ENCODE assay signal across 8 cellular contexts in the genomic region with DNA sequence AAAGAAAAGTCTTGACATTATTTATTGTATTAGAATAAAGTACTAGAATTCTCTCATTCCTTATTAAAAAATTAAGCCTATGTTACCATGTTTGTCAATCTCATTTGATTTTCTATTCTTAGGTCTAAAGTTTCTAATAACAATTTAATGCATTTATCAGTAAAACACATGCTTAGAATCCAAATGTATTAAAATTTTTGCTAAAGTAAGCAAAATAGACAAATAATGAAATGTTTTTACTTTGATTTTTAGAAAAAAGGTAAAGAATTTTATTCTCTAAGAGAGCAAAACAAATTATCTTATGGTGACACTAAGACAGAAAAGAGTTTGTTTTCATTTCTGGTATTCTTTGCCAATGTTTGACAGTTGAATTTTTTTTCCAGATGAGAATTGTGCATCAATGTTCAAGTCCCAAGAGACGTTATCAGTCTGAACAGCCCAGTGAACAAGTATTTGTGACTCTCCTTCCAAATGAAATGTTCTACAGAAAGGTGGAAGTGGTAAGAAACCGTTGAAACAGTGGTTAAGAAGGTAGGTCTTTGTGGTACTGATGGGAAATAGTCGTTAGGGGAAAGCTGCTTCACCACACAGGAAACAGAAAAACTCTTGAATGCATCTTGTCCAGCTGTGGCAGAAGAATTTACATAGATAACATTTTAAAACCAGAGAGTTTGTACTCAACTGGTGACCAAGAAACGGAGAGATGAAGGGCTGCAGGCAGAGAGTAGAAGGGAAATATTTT.
DNase-seq lines count a peak whose midpoint lies in the region; ATAC-seq and TF ChIP-seq lines count a peak whose summit lies in the region.

No MANE protein-coding gene starts in this region.

- H3K4me3 Mint-ChIP-seq in central memory CD8-positive, alpha-beta T cell = peak overlapping the region; percentile 15

- H3K36me3 Mint-ChIP-seq in central memory CD8-positive, alpha-beta T cell (ENCODE audit: insufficient read depth) = no peaks in the 10 kb centered on the region

- DNase-seq in GM13976 (ENCODE audit: low spot score) (peak; percentile 37), DMS53 treated with DMSO at 0.1 percent for 48 hours (lab: John Stamatoyannopoulos, UW; ENCODE audit: unreplicated experiment) (no peak), NCI-H2227 (lab: John Stamatoyannopoulos, UW; ENCODE audit: unreplicated experiment) (no peak), esophagus squamous epithelium (lab: John Stamatoyannopoulos, UW) (no peak), foreskin keratinocyte (no peak)
- DNase-seq in central memory CD8-positive, alpha-beta T cell (ENCODE audit: low spot score in 2 of 2) = no peak

- ATAC-seq in GM21529 (IDR thresholded peaks at IDR 0.05; ENCODE audit: unreplicated experiment) (peak; percentile 99), foreskin keratinocyte (no peak)
- peak; percentile 72 for ATAC-seq in central memory CD8-positive, alpha-beta T cell (replicated peaks; ENCODE audit: extremely low read depth, poor library complexity, severe bottlenecking)

- H3K27me3 ChIP-seq in KMS-11 (ENCODE audit: insufficient read depth, low read depth) (no peaks in the 10 kb centered on the region), esophagus squamous epithelium (no peaks in the 10 kb centered on the region), foreskin keratinocyte (peaks cover 4% of the 10 kb centered on the region)

- H3K36me3 ChIP-seq in KMS-11 (ENCODE audit: insufficient read depth) (no peaks in the 10 kb centered on the region), esophagus squamous epithelium (no peaks in the 10 kb centered on the region)

- H2AFZ ChIP-seq in KMS-11 (ENCODE audit: low read depth) = no peak overlapping the region

- in situ Hi-C loops in GM13976 (cut with MboI; ENCODE audit: low sequenced_read_pairs, unreplicated experiment) = no loop called here

- no peaks in the 10 kb centered on the region; the same call in 1 of the 2 replicates for H4K20me1 ChIP-seq in KMS-11 (ENCODE audit: insufficient read depth)

- 14% methylated on average over 4 of the region's 4 CpGs for WGBS in esophagus squamous epithelium, 2 donors

- peak overlapping the region; percentile 88 for H3K4me2 ChIP-seq in KMS-11

- H3K27ac Mint-ChIP-seq in central memory CD8-positive, alpha-beta T cell (ENCODE audit: low read depth) = no peak overlapping the region

- intact Hi-C loops in esophagus squamous epithelium (cut with DNase I) = no loop called here

- peaks cover 12% of the 10 kb centered on the region for H3K27me3 Mint-ChIP-seq in central memory CD8-positive, alpha-beta T cell

- H3K27ac ChIP-seq in KMS-11 (peak overlapping the region; percentile 6), esophagus squamous epithelium (no peak overlapping the region), foreskin keratinocyte (no peak overlapping the region)

- peaks cover 28% of the 10 kb centered on the region for H3K4me1 Mint-ChIP-seq in central memory CD8-positive, alpha-beta T cell

- H3K4me3 ChIP-seq in KMS-11 (IDR thresholded peaks at IDR 0.05; ENCODE audit: insufficient read depth, low read depth, low read length) (peak overlapping the region; percentile 84), esophagus squamous epithelium (no peak overlapping the region)

- H3K9me3 Mint-ChIP-seq in central memory CD8-positive, alpha-beta T cell = no peaks in the 10 kb centered on the region

- no peak for TF ChIP-seq POLR2A in esophagus squamous epithelium (IDR thresholded peaks at IDR 0.05)

- peaks cover 0 to 4% (median 0%) of the 10 kb centered on the region in 3 donors for H3K9me3 ChIP-seq in esophagus squamous epithelium

- H3K4me1 ChIP-seq in KMS-11 (ENCODE audit: low read depth, poor library complexity, severe bottlenecking) (peaks cover 43% of the 10 kb centered on the region), esophagus squamous epithelium (no peaks in the 10 kb centered on the region), foreskin keratinocyte (no peaks in the 10 kb centered on the region)

- no peak overlapping the region for H3K9ac ChIP-seq in KMS-11

- H3K79me2 ChIP-seq in KMS-11 (ENCODE audit: insufficient read depth, low read depth) = no peaks in the 10 kb centered on the region

- no peak for TF ChIP-seq CTCF in GM13976 (IDR thresholded peaks at IDR 0.05; ENCODE audit: borderline replicate concordance, control extremely low read depth, extremely low read depth, insufficient read depth, missing control alignments)
- no peak for TF ChIP-seq CTCF in KMS-11 (conservative IDR thresholded peaks at IDR 0.05; ENCODE audit: low read depth, low read length)
- TF ChIP-seq CTCF in esophagus squamous epithelium (IDR thresholded peaks at IDR 0.05) = no peak
- TF ChIP-seq CTCF in foreskin keratinocyte (conservative IDR thresholded peaks at IDR 0.05) = no peak
